Comparison of ENCODE assay signal across 1 cellular context in genomic region chr17:67993998-67994361, GRCh38.
TF ChIP-seq lines count a peak whose summit lies in the region.

No MANE protein-coding gene starts in this region.

TF ChIP-seq in HEK293, 187 proteins besides CTCF, POLR2A, EP300 and RAD21 (continued from another document and continues in another):
- TF ChIP-seq ZNF221 (tag by site-specific recombination; IDR thresholded peaks at IDR 0.05; ENCODE audit: borderline replicate concordance) (no peak), WT1 (tag by site-specific recombination; IDR thresholded peaks at IDR 0.05) (peak; percentile 92), TCF7L2 (IDR thresholded peaks at IDR 0.05; ENCODE audit: borderline replicate concordance, low read depth, low read length) (no peak), SP3 (tag by site-specific recombination; IDR thresholded peaks at IDR 0.05) (peak; percentile 60; the same call in 1 of the 2 replicates), ZFP3 (tag by site-specific recombination; IDR thresholded peaks at IDR 0.05; ENCODE audit: low read depth) (no peak), ZNF202 (tag by site-specific recombination; IDR thresholded peaks at IDR 0.05; ENCODE audit: borderline replicate concordance) (peak; percentile 96), ZBTB1 (tag by site-specific recombination; IDR thresholded peaks at IDR 0.05) (peak; percentile 34; the same call in 1 of the 2 replicates), AEBP2 (tag by site-specific recombination; IDR thresholded peaks at IDR 0.05; ENCODE audit: borderline replicate concordance) (0 out of 2 replicates have a peak, but pooled peaks have one; percentile 46), ZNF148 (tag by site-specific recombination; IDR thresholded peaks at IDR 0.05; ENCODE audit: borderline replicate concordance) (no peak), ZNF768 (tag by site-specific recombination; IDR thresholded peaks at IDR 0.05) (no peak; the same call in 1 of the 2 replicates), ZNF423 (tag by site-specific recombination; IDR thresholded peaks at IDR 0.05) (no peak), ZBTB48 (tag by site-specific recombination; IDR thresholded peaks at IDR 0.05) (peak; percentile 89), ZNF366 (tag by site-specific recombination; conservative IDR thresholded peaks at IDR 0.05) (peak; percentile 86), BCL11A (tag by site-specific recombination; IDR thresholded peaks at IDR 0.05; ENCODE audit: low read depth) (peak; percentile 96; the same call in 1 of the 2 replicates), KLF7 (tag by site-specific recombination; IDR thresholded peaks at IDR 0.05; ENCODE audit: borderline replicate concordance) (peak; percentile 42; the same call in 1 of the 2 replicates), YY1 (tag by site-specific recombination; IDR thresholded peaks at IDR 0.05) (no peak; the same call in 1 of the 2 replicates), ZBTB17 (tag by site-specific recombination; IDR thresholded peaks at IDR 0.05) (peak; percentile 88), KLF8 (tag by site-specific recombination; IDR thresholded peaks at IDR 0.05) (peak; percentile 91), ZNF354C (tag by site-specific recombination; IDR thresholded peaks at IDR 0.05; ENCODE audit: borderline replicate concordance, low read depth) (no peak), ZNF132 (tag by site-specific recombination; IDR thresholded peaks at IDR 0.05; ENCODE audit: borderline replicate concordance) (no peak), ZNF585B (tag by site-specific recombination; IDR thresholded peaks at IDR 0.05) (no peak), ZNF626 (tag by site-specific recombination; IDR thresholded peaks at IDR 0.05) (no peak), ZSCAN4 (tag by site-specific recombination; IDR thresholded peaks at IDR 0.05) (peak; percentile 82), ZNF324 (tag by site-specific recombination; IDR thresholded peaks at IDR 0.05) (peak; percentile 93; the same call in 1 of the 2 replicates), OVOL3 (tag by site-specific recombination; IDR thresholded peaks at IDR 0.05) (peak; percentile 81), ZNF501 (tag by site-specific recombination; IDR thresholded peaks at IDR 0.05) (peak; percentile 98), ZNF621 (tag by site-specific recombination; IDR thresholded peaks at IDR 0.05) (no peak), SCRT2 (tag by site-specific recombination; IDR thresholded peaks at IDR 0.05) (0 out of 2 replicates have a peak, but pooled peaks have one; percentile 24), ZFP69B (tag by site-specific recombination; IDR thresholded peaks at IDR 0.05) (peak; percentile 82), ZNF513 (tag by site-specific recombination; IDR thresholded peaks at IDR 0.05) (no peak), ZNF169 (tag by site-specific recombination; IDR thresholded peaks at IDR 0.05) (0 out of 2 replicates have a peak, but pooled peaks have one; percentile 47), GLI4 (tag by site-specific recombination; IDR thresholded peaks at IDR 0.05) (peak; percentile 99), ZSCAN16 (tag by site-specific recombination; IDR thresholded peaks at IDR 0.05) (0 out of 2 replicates have a peak, but pooled peaks have one; percentile 8), ZNF2 (tag by site-specific recombination; IDR thresholded peaks at IDR 0.05) (peak; percentile 94), ZNF658 (tag by site-specific recombination; IDR thresholded peaks at IDR 0.05) (no peak), ZNF37A (tag by site-specific recombination; IDR thresholded peaks at IDR 0.05) (no peak), ZNF24 (tag by site-specific recombination; IDR thresholded peaks at IDR 0.05) (no peak), ZNF510 (tag by site-specific recombination; IDR thresholded peaks at IDR 0.05; ENCODE audit: insufficient replicate concordance) (no peak), PRDM1 (tag by site-specific recombination; IDR thresholded peaks at IDR 0.05) (peak; percentile 87), ZBTB21 (tag by site-specific recombination; IDR thresholded peaks at IDR 0.05) (peak; percentile 32; the same call in 1 of the 2 replicates), ZNF521 (tag by site-specific recombination; IDR thresholded peaks at IDR 0.05) (no peak), ZNF571 (tag by site-specific recombination; IDR thresholded peaks at IDR 0.05) (no peak)
- TF ChIP-seq, protein P1, sequence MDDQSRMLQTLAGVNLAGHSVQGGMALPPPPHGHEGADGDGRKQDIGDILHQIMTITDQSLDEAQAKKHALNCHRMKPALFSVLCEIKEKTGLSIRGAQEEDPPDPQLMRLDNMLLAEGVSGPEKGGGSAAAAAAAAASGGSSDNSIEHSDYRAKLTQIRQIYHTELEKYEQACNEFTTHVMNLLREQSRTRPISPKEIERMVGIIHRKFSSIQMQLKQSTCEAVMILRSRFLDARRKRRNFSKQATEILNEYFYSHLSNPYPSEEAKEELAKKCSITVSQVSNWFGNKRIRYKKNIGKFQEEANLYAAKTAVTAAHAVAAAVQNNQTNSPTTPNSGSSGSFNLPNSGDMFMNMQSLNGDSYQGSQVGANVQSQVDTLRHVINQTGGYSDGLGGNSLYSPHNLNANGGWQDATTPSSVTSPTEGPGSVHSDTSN (CRISPR knock-in tag; IDR thresholded peaks at IDR 0.05), result no peak
- TF ChIP-seq, protein P2, sequence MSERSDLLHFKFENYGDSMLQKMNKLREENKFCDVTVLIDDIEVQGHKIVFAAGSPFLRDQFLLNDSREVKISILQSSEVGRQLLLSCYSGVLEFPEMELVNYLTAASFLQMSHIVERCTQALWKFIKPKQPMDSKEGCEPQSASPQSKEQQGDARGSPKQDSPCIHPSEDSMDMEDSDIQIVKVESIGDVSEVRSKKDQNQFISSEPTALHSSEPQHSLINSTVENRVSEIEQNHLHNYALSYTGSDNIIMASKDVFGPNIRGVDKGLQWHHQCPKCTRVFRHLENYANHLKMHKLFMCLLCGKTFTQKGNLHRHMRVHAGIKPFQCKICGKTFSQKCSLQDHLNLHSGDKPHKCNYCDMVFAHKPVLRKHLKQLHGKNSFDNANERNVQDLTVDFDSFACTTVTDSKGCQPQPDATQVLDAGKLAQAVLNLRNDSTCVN (tag by site-specific recombination; optimal IDR thresholded peaks at IDR 0.05), result peak; percentile 93
- TF ChIP-seq, protein P3, sequence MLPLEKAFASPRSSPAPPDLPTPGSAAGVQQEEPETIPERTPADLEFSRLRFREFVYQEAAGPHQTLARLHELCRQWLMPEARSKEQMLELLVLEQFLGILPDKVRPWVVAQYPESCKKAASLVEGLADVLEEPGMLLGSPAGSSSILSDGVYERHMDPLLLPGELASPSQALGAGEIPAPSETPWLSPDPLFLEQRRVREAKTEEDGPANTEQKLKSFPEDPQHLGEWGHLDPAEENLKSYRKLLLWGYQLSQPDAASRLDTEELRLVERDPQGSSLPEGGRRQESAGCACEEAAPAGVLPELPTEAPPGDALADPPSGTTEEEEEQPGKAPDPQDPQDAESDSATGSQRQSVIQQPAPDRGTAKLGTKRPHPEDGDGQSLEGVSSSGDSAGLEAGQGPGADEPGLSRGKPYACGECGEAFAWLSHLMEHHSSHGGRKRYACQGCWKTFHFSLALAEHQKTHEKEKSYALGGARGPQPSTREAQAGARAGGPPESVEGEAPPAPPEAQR (tag by site-specific recombination; IDR thresholded peaks at IDR 0.05), result no peak
- TF ChIP-seq, protein P4, sequence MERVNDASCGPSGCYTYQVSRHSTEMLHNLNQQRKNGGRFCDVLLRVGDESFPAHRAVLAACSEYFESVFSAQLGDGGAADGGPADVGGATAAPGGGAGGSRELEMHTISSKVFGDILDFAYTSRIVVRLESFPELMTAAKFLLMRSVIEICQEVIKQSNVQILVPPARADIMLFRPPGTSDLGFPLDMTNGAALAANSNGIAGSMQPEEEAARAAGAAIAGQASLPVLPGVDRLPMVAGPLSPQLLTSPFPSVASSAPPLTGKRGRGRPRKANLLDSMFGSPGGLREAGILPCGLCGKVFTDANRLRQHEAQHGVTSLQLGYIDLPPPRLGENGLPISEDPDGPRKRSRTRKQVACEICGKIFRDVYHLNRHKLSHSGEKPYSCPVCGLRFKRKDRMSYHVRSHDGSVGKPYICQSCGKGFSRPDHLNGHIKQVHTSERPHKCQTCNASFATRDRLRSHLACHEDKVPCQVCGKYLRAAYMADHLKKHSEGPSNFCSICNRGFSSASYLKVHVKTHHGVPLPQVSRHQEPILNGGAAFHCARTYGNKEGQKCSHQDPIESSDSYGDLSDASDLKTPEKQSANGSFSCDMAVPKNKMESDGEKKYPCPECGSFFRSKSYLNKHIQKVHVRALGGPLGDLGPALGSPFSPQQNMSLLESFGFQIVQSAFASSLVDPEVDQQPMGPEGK (tag by site-specific recombination; IDR thresholded peaks at IDR 0.05), result peak; percentile 96
- TF ChIP-seq, protein P5, sequence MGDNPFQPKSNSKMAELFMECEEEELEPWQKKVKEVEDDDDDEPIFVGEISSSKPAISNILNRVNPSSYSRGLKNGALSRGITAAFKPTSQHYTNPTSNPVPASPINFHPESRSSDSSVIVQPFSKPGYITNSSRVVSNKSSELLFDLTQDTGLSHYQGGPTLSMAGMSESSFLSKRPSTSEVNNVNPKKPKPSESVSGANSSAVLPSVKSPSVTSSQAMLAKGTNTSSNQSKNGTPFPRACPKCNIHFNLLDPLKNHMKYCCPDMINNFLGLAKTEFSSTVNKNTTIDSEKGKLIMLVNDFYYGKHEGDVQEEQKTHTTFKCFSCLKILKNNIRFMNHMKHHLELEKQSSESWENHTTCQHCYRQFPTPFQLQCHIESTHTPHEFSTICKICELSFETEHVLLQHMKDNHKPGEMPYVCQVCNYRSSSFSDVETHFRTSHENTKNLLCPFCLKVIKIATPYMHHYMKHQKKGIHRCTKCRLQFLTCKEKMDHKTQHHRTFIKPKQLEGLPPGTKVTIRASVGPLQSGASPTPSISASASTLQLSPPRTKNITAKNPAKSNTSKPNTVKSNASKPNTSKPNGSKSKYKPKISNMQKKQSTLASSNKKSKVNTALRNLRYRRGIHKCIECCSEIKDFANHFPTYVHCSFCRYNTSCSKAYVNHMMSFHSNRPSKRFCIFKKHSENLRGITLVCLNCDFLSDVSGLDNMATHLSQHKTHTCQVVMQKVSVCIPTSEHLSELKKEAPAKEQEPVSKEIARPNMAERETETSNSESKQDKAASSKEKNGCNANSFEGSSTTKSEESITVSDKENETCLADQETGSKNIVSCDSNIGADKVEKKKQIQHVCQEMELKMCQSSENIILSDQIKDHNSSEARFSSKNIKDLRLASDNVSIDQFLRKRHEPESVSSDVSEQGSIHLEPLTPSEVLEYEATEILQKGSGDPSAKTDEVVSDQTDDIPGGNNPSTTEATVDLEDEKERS (tag by site-specific recombination; IDR thresholded peaks at IDR 0.05), result peak; percentile 94
